15 cellular contexts compared by ENCODE assay signal in genomic region chr18:49175476-49175875, GRCh38.
DNase-seq lines count a peak whose midpoint lies in the region; FAIRE-seq and TF ChIP-seq lines count a peak whose summit lies in the region.
"Had no signal": no experiment of that assay in that cellular context is flagged by ENCODE, and none has a peak within 500 bp of the region (broad histone marks: within the 10 kb centered on the region; RNA-seq: fewer than 3 reads in every experiment).

No MANE protein-coding gene starts in this region.

- H4K20me1 ChIP-seq in Loucy (ENCODE audit: insufficient read depth, low read length, poor library complexity, severe bottlenecking), result no peaks in the 10 kb centered on the region

- peaks cover 10% of the 10 kb centered on the region; the same call in 1 of the 2 replicates for H3F3A ChIP-seq in Loucy (ENCODE audit: low read depth)

- H3K27ac ChIP-seq in vagina, result peak overlapping the region; percentile 20
- H3K27ac ChIP-seq: A549, KMS-11 had no signal

- TF ChIP-seq CTCF in Loucy (conservative IDR thresholded peaks at IDR 0.05; ENCODE audit: low read length), result no peak
- no peak for TF ChIP-seq CTCF in fibroblast of villous mesenchyme (IDR thresholded peaks at IDR 0.05; ENCODE audit: insufficient read depth, low read depth, low read length)
- no peak for TF ChIP-seq CTCF in vagina (IDR thresholded peaks at IDR 0.05)

- peak overlapping the region; percentile 64 for H3K9ac ChIP-seq in Loucy (ENCODE audit: low read depth, low read length, poor library complexity, severe bottlenecking)
- H3K9ac ChIP-seq: KMS-11 had no signal

- DNase-seq in GM19239 (ENCODE audit: insufficient read length, low spot score), result no peak
- DNase-seq in fibroblast of villous mesenchyme (ENCODE audit: low read depth), result peak; percentile 47
- no peak for DNase-seq in vagina (ENCODE audit: extremely low spot score in 2 of 2)
- no peak for DNase-seq in NAMALWA (ENCODE audit: low spot score)
- DNase-seq in NK-92 treated with Interleukin-12 subunit alpha and Interleukin-12 subunit beta, amount 100 ng/mL, for 24 hours (lab: John Stamatoyannopoulos, UW), result no peak
- DNase-seq in epidermal melanocyte (ENCODE audit: insufficient read length, low spot score), result no peak
- DNase-seq: BE2C; Caco-2; CD8-positive, alpha-beta memory T cell; DMS79; H7 had no signal

- no peak for TF ChIP-seq POLR2A in vagina (IDR thresholded peaks at IDR 0.05)

- FAIRE-seq in GM19239 (lab: Jason Lieb, UNC), result peak; percentile 52
- FAIRE-seq: A549, GM12878 had no signal

- intact Hi-C loops in vagina (cut with DNase I), result loop anchor here (10.0 kb wide), 1 partner anchor 501 kb away; no protein-coding TSS in a partner anchor

- H3K36me3 ChIP-seq in Loucy (ENCODE audit: insufficient read depth, low read length), result no peaks in the 10 kb centered on the region
- no peaks in the 10 kb centered on the region for H3K36me3 ChIP-seq in vagina
- H3K36me3 ChIP-seq: BE2C had no signal

- H3K9me3 ChIP-seq in Loucy (ENCODE audit: insufficient read depth, low read depth, low read length) (no peaks in the 10 kb centered on the region), vagina (no peaks in the 10 kb centered on the region)
- H3K9me3 ChIP-seq: A549, BE2C, Caco-2 had no signal

- peaks cover 68% of the 10 kb centered on the region for H3K4me1 ChIP-seq in Loucy (ENCODE audit: insufficient read depth, low read length, poor library complexity, severe bottlenecking)
- no peaks in the 10 kb centered on the region for H3K4me1 ChIP-seq in vagina
- H3K4me1 ChIP-seq: BE2C, Caco-2 had no signal

- H3K9me2 ChIP-seq in Loucy (replicated peaks; ENCODE audit: low read depth, low read length), result no peaks in the 10 kb centered on the region

- no peaks in the 10 kb centered on the region for H3K79me2 ChIP-seq in Loucy (ENCODE audit: insufficient read depth, low read length)

- no peaks in the 10 kb centered on the region for H3K27me3 ChIP-seq in Loucy (ENCODE audit: insufficient read depth, low read length, poor library complexity, severe bottlenecking)
- no peaks in the 10 kb centered on the region for H3K27me3 ChIP-seq in vagina
- H3K27me3 ChIP-seq: BE2C had no signal

- no peak overlapping the region for H2AFZ ChIP-seq in Loucy (ENCODE audit: low read length)

- H3K4me2 ChIP-seq in Loucy (ENCODE audit: low read depth, low read length, poor library complexity, severe bottlenecking), result no peak overlapping the region
- H3K4me2 ChIP-seq: A549, KMS-11 had no signal

- no peak overlapping the region for H3K4me3 ChIP-seq in Loucy (ENCODE audit: low read length, poor library complexity, severe bottlenecking)
- H3K4me3 ChIP-seq in fibroblast of villous mesenchyme (ENCODE audit: low read depth, low read length), result no peak overlapping the region
- no peak overlapping the region for H3K4me3 ChIP-seq in vagina
- H3K4me3 ChIP-seq: A549, GM12878 had no signal
